Comparison of ENCODE assay signal across 9 cellular contexts in the genomic region with DNA sequence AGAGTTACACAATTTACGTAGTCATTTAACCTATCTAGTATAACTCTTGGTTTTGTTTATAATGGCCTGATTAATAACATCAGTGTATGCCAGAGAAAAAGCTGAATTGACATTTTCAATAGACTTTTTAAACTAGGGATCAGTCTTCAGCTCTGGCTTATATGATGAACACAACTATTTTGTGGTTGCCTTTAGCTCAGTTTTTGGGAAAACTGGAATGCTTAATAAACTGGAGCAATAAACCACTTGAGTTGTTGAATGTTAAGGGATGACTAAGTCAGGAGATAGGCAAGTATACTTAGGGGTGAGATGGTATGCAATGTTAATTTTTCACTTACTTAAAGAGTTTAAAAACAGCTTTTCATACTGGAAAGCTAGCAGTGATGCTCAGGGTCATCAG. TPM values are rescaled to one million over a fixed set of nuclear protein-coding genes. Genes with fewer than 3 reads are reported as not detected.
A peak's percentile ranks its signal among the peaks of the same experiment; 100 is the strongest.
DNase-seq lines count a peak whose midpoint lies in the region; ATAC-seq, FAIRE-seq and TF ChIP-seq lines count a peak whose summit lies in the region.
"Had no signal": no experiment of that assay in that cellular context is flagged by ENCODE, and none has a peak within 500 bp of the region (broad histone marks: within the 10 kb centered on the region; RNA-seq: fewer than 3 reads in every experiment).

No MANE protein-coding gene starts in this region.

- no peak overlapping the region for H3K27ac Mint-ChIP-seq in GM23338
- H3K27ac Mint-ChIP-seq in activated naive CD8-positive, alpha-beta T cell treated with anti-CD3 and anti-CD28 coated beads, Interleukin-2, amount 50 U/mL, for 24 hours = peak overlapping the region; percentile 83

- 0 out of 2 replicates have a peak, but pooled peaks cover 7% of the 10 kb centered on the region for H3F3A ChIP-seq in GM23338 (replicated peaks; ENCODE audit: low read depth)

- no peaks in the 10 kb centered on the region for H3K9me3 ChIP-seq in keratinocyte (ENCODE audit: control insufficient read depth, low read depth, low read length)

- H3K27me3 Mint-ChIP-seq in GM23338 (ENCODE audit: insufficient read depth, low read depth, poor library complexity) = peaks cover 2% of the 10 kb centered on the region
- peaks cover 10% of the 10 kb centered on the region for H3K27me3 Mint-ChIP-seq in activated naive CD8-positive, alpha-beta T cell treated with anti-CD3 and anti-CD28 coated beads, Interleukin-2, amount 50 U/mL, for 24 hours

- H3K36me3 ChIP-seq in GM23338 (ENCODE audit: insufficient read depth) (no peaks in the 10 kb centered on the region), keratinocyte (ENCODE audit: control insufficient read depth in 2 of 2, extremely low read depth in 1 of 2, insufficient read depth in 2 of 2, low read length in 2 of 2) (peaks cover 0 to 1% of the 10 kb centered on the region in 2 experiments)

- in situ Hi-C loops in ACHN (cut with HindIII; ENCODE audit: low pct_ligation_motif_present, low pct_unique_long_range_greater_than_20kb, low sequenced_read_pairs) = no loop called here

- H2AFZ ChIP-seq in GM23338 (no peak overlapping the region), keratinocyte (ENCODE audit: control insufficient read depth, low read length) (no peak overlapping the region)

- TF ChIP-seq CTCF in GM23338 (conservative IDR thresholded peaks at IDR 0.05; ENCODE audit: low read depth in 2 of 2) (no peak), keratinocyte (optimal IDR thresholded peaks at IDR 0.05 in 1 of 3, IDR thresholded peaks at IDR 0.05 in 1 of 3, conservative IDR thresholded peaks at IDR 0.05 in 1 of 3; ENCODE audit: extremely low read depth in 1 of 3, insufficient read depth in 2 of 3, low read length in 3 of 3) (no peak)

- peak overlapping the region; percentile 96 for H3K4me2 ChIP-seq in GM23338
- H3K4me2 ChIP-seq in keratinocyte (ENCODE audit: control insufficient read depth, extremely low read depth, insufficient read depth, low read depth, low read length) = peak overlapping the region; percentile 81

- H3K4me1 ChIP-seq in GM23338 (ENCODE audit: insufficient read depth) = peaks cover 20% of the 10 kb centered on the region
- peaks cover 49% of the 10 kb centered on the region for H3K4me1 ChIP-seq in keratinocyte (ENCODE audit: control insufficient read depth, extremely low read depth, insufficient read depth, low read length)

- no peak overlapping the region for H3K27ac ChIP-seq in GM23338 (ENCODE audit: low read depth)
- H3K27ac ChIP-seq in keratinocyte (ENCODE audit: control insufficient read depth, insufficient read depth, low read length) = peak overlapping the region; percentile 96

- DNase-seq in ACHN (peak; percentile 82), GM23338 (ENCODE audit: low spot score) (no peak), keratinocyte (ENCODE audit: low read depth, low spot score) (no peak), mesenteric fat pad (ENCODE audit: low spot score) (no peak), NCI-H82 (lab: John Stamatoyannopoulos, UW) (no peak), NCI-H524 (lab: John Stamatoyannopoulos, UW) (no peak), NCI-H187 treated with DMSO at 0.1 percent for 48 hours (lab: John Stamatoyannopoulos, UW) (no peak)
- no peak for DNase-seq in activated naive CD8-positive, alpha-beta T cell treated with anti-CD3 and anti-CD28 coated beads, Interleukin-2, amount 50 U/mL, for 24 hours
- DNase-seq: nucleus accumbens had no signal

- H3K79me2 ChIP-seq in GM23338 (replicated peaks; ENCODE audit: insufficient read depth) (peaks cover 68% of the 10 kb centered on the region), keratinocyte (ENCODE audit: control insufficient read depth, insufficient read depth, low read length) (peaks cover 66% of the 10 kb centered on the region)

- H3K9me1 ChIP-seq in keratinocyte (ENCODE audit: control insufficient read depth, extremely low read depth, insufficient read depth, low read length) = no peaks in the 10 kb centered on the region

- no peaks in the 10 kb centered on the region for H3K36me3 Mint-ChIP-seq in GM23338 (ENCODE audit: low read depth)
- H3K36me3 Mint-ChIP-seq in activated naive CD8-positive, alpha-beta T cell treated with anti-CD3 and anti-CD28 coated beads, Interleukin-2, amount 50 U/mL, for 24 hours (ENCODE audit: low read depth) = peaks cover 28% of the 10 kb centered on the region

- FAIRE-seq in keratinocyte (lab: Jason Lieb, UNC) = peak; percentile 46

- ATAC-seq in GM23338 = no peak
- ATAC-seq in activated naive CD8-positive, alpha-beta T cell treated with anti-CD3 and anti-CD28 coated beads, Interleukin-2, amount 50 U/mL, for 24 hours = no peak

- H3K9ac ChIP-seq in keratinocyte (ENCODE audit: control insufficient read depth, extremely low read depth, insufficient read depth, low read length) = peak overlapping the region; percentile 98

- H3K4me3 Mint-ChIP-seq in GM23338 = peak overlapping the region; percentile 42; the same call in 1 of the 3 replicates
- H3K4me3 Mint-ChIP-seq in activated naive CD8-positive, alpha-beta T cell treated with anti-CD3 and anti-CD28 coated beads, Interleukin-2, amount 50 U/mL, for 24 hours = peak overlapping the region; percentile 91

- no peaks in the 10 kb centered on the region for H3K9me2 ChIP-seq in GM23338 (ENCODE audit: insufficient read depth)

- H4K20me1 ChIP-seq in GM23338 (replicated peaks; ENCODE audit: insufficient read depth) = no peaks in the 10 kb centered on the region
- no peaks in the 10 kb centered on the region for H4K20me1 ChIP-seq in keratinocyte (ENCODE audit: control insufficient read depth, extremely low read depth, insufficient read depth, low read length)

- H3K27me3 ChIP-seq in GM23338 (ENCODE audit: insufficient read depth) (peaks cover 14% of the 10 kb centered on the region; the same call in 1 of the 2 replicates), keratinocyte (ENCODE audit: control insufficient read depth, extremely low read depth, insufficient read depth, low read length) (no peaks in the 10 kb centered on the region)

- no peaks in the 10 kb centered on the region for H3K9me3 Mint-ChIP-seq in GM23338
- no peaks in the 10 kb centered on the region for H3K9me3 Mint-ChIP-seq in activated naive CD8-positive, alpha-beta T cell treated with anti-CD3 and anti-CD28 coated beads, Interleukin-2, amount 50 U/mL, for 24 hours

- H3K4me1 Mint-ChIP-seq in GM23338 = peaks cover 19% of the 10 kb centered on the region; the same call in 2 of the 3 replicates
- H3K4me1 Mint-ChIP-seq in activated naive CD8-positive, alpha-beta T cell treated with anti-CD3 and anti-CD28 coated beads, Interleukin-2, amount 50 U/mL, for 24 hours = peaks cover 75% of the 10 kb centered on the region

- dilution Hi-C loops in keratinocyte (cut with MboI; ENCODE audit: extremely low pct_ligation_motif_present, low sequenced_read_pairs) = no loop called here

- no peak overlapping the region for H3K4me3 ChIP-seq in GM23338
- H3K4me3 ChIP-seq in keratinocyte (ENCODE audit: control insufficient read depth in 2 of 3, extremely low read depth in 1 of 3, insufficient read depth in 2 of 3, low read depth in 1 of 3, low read length in 3 of 3) = peak overlapping the region; percentile 89 to 95 (median 89)

TF ChIP-seq in GM23338, 12 proteins besides CTCF, POLR2A, EP300 and RAD21:
- TF ChIP-seq ZNF114 (CRISPR knock-in tag; IDR thresholded peaks at IDR 0.05) (no peak), POLR2AphosphoS5 (IDR thresholded peaks at IDR 0.05; ENCODE audit: low read depth) (no peak), EZH2phosphoT487 (IDR thresholded peaks at IDR 0.05; ENCODE audit: unreplicated experiment) (no peak), CREB1 (CRISPR knock-in tag; IDR thresholded peaks at IDR 0.05; ENCODE audit: low read depth) (no peak), ZNF331 (CRISPR knock-in tag; IDR thresholded peaks at IDR 0.05; ENCODE audit: low read depth) (no peak)
- TF ChIP-seq, protein P1, sequence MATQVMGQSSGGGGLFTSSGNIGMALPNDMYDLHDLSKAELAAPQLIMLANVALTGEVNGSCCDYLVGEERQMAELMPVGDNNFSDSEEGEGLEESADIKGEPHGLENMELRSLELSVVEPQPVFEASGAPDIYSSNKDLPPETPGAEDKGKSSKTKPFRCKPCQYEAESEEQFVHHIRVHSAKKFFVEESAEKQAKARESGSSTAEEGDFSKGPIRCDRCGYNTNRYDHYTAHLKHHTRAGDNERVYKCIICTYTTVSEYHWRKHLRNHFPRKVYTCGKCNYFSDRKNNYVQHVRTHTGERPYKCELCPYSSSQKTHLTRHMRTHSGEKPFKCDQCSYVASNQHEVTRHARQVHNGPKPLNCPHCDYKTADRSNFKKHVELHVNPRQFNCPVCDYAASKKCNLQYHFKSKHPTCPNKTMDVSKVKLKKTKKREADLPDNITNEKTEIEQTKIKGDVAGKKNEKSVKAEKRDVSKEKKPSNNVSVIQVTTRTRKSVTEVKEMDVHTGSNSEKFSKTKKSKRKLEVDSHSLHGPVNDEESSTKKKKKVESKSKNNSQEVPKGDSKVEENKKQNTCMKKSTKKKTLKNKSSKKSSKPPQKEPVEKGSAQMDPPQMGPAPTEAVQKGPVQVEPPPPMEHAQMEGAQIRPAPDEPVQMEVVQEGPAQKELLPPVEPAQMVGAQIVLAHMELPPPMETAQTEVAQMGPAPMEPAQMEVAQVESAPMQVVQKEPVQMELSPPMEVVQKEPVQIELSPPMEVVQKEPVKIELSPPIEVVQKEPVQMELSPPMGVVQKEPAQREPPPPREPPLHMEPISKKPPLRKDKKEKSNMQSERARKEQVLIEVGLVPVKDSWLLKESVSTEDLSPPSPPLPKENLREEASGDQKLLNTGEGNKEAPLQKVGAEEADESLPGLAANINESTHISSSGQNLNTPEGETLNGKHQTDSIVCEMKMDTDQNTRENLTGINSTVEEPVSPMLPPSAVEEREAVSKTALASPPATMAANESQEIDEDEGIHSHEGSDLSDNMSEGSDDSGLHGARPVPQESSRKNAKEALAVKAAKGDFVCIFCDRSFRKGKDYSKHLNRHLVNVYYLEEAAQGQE (IDR thresholded peaks at IDR 0.05; ENCODE audit: unreplicated experiment) = no peak

RNA-seq across cellular contexts. Expression of a gene that starts 2.3 kb away (rescaled TPM):
- 28.7 and 32.8 TPM in 2 replicates for total RNA-seq in GM23338 (2014; rRNA removed; shearing (Covaris generic))
- polyA plus RNA-seq in GM23338 (2016; fragmentation: Nextera tagmentation; extraction: Ambion mirVana) (25.2 and 28.3 TPM in 2 replicates), keratinocyte (119 to 244 TPM (median 209 TPM) in 3 replicates)
- 126 TPM for polyA plus RNA-seq in keratinocyte (2011; ENCODE audit: low read depth)
- polyA plus RNA-seq in keratinocyte (2011; cell fraction: cytosol; rRNA removed) = 83.4 and 168 TPM in 2 replicates
- polyA plus RNA-seq in keratinocyte (2011; cell fraction: nucleus; rRNA removed) = 141 and 143 TPM in 2 replicates
- 109 and 156 TPM in 2 replicates for polyA plus RNA-seq in keratinocyte (2012; ENCODE audit: low replicate concordance)
- polyA minus RNA-seq in keratinocyte = 113 to 127 TPM (median 125 TPM) in 3 replicates
- polyA minus RNA-seq in keratinocyte (2011; cell fraction: cytosol; rRNA and poly(A)+ RNA removed) = 103 TPM
- 127 and 253 TPM in 2 replicates for polyA minus RNA-seq in keratinocyte (2011; cell fraction: nucleus; rRNA and poly(A)+ RNA removed)
- total RNA-seq in mesenteric fat pad = 19.1 TPM
